9 cellular contexts compared by ENCODE assay signal in the genomic region with DNA sequence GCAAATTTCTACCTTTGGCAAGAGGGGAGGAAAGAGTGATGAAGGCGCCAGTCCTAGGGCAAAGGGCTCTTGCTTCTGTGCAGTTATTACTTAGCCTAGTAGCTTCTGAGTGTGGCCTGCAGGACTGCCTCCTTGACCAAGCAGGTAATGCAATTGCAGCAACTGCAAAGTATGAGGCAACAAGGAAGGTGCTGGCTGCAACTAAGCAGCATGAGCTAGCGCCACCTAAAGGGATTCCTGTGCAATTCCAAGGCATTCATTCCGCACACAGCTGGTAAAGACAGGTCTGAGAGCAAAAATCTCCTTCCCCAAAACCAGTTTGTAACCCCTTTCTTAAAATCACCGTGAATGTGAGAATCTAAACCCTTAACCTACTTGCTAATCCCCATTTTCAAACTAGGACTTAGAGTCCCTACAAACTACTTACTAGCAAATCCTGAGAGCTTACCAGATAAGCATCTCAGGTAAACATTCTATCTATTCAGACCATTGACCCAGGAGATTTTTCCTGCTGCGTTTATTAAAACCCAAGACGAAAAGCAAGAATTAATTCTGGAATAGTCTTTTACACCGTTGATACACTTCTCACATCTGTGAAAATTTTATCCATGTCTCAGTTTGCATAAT.
DNase-seq lines count a peak whose midpoint lies in the region; ATAC-seq and TF ChIP-seq lines count a peak whose summit lies in the region.
"Had no signal": no experiment of that assay in that cellular context is flagged by ENCODE, and none has a peak within 500 bp of the region (broad histone marks: within the 10 kb centered on the region; RNA-seq: fewer than 3 reads in every experiment).

No MANE protein-coding gene starts in this region.

- ATAC-seq in HG03280 (IDR thresholded peaks at IDR 0.05; ENCODE audit: unreplicated experiment): no peak
- no peak for ATAC-seq in activated CD8-positive, alpha-beta T cell treated with anti-CD3 and anti-CD28 coated beads, Interleukin-2, amount 10 ng/mL, durations not matched to agents 7 days and 5 days

- no TSS peak for BruUV-seq in A673 (replicated peaks; lab: Mats Ljungman, UMichigan)

- intact Hi-C loops in A673 (cut with micrococcal nuclease; ENCODE audit: unreplicated experiment): no loop called here

- peaks cover 19% of the 10 kb centered on the region for H3K4me1 Mint-ChIP-seq in activated CD8-positive, alpha-beta T cell treated with anti-CD3 and anti-CD28 coated beads, Interleukin-2, amount 10 ng/mL, durations not matched to agents 7 days and 5 days (ENCODE audit: low read depth)

- no peak overlapping the region for H3K4me3 Mint-ChIP-seq in activated CD8-positive, alpha-beta T cell treated with anti-CD3 and anti-CD28 coated beads, Interleukin-2, amount 10 ng/mL, durations not matched to agents 7 days and 5 days

- no peaks in the 10 kb centered on the region for H3K36me3 ChIP-seq in A673 (ENCODE audit: insufficient read depth, low read length, poor library complexity, severe bottlenecking)

- H3K9me3 Mint-ChIP-seq in activated CD8-positive, alpha-beta T cell treated with anti-CD3 and anti-CD28 coated beads, Interleukin-2, amount 10 ng/mL, durations not matched to agents 7 days and 5 days (ENCODE audit: insufficient read depth): peaks cover 19% of the 10 kb centered on the region

- H3K4me1 ChIP-seq in A673 (ENCODE audit: insufficient read depth, low read length, poor library complexity, severe bottlenecking): peaks cover 8% of the 10 kb centered on the region

- H3K4me3 ChIP-seq in A673 (ENCODE audit: low read depth, low read length, poor library complexity, severe bottlenecking): no peak overlapping the region
- H3K4me3 ChIP-seq in fibroblast of mammary gland (ENCODE audit: control insufficient read depth, low read depth, low read length): no peak overlapping the region

- H3K27ac ChIP-seq in A673 (ENCODE audit: low read depth, low read length, poor library complexity, severe bottlenecking): no peak overlapping the region

- POLR2A ChIA-PET in A673 (lab: Charles Lee; ENCODE audit: low non-redundant PET): interaction anchor here (0.6 kb wide), 1 partner anchor 30 kb away, joined by 3 read pairs; no protein-coding TSS in a partner anchor
- POLR2A ChIA-PET in activated CD8-positive, alpha-beta T cell treated with anti-CD3 and anti-CD28 coated beads, Interleukin-2, amount 10 ng/mL, durations not matched to agents 7 days and 5 days (lab: Charles Lee): no interaction called here

- H3K27me3 Mint-ChIP-seq in activated CD8-positive, alpha-beta T cell treated with anti-CD3 and anti-CD28 coated beads, Interleukin-2, amount 10 ng/mL, durations not matched to agents 7 days and 5 days (ENCODE audit: low read depth): no peaks in the 10 kb centered on the region
- H3K27me3 Mint-ChIP-seq: activated naive CD4-positive, alpha-beta T cell treated with anti-CD3 and anti-CD28 coated beads, Interleukin-2, amount 50 U/mL, for 24 hours had no signal

- CTCF ChIA-PET in A673 (lab: Charles Lee): no interaction called here
- CTCF ChIA-PET in activated CD8-positive, alpha-beta T cell treated with anti-CD3 and anti-CD28 coated beads, Interleukin-2, amount 10 ng/mL, durations not matched to agents 7 days and 5 days (lab: Charles Lee): interaction anchor here (2.7 kb wide), 1 partner anchor 200 kb away, joined by 10 read pairs; no protein-coding TSS in a partner anchor

- H3K36me3 Mint-ChIP-seq in activated CD8-positive, alpha-beta T cell treated with anti-CD3 and anti-CD28 coated beads, Interleukin-2, amount 10 ng/mL, durations not matched to agents 7 days and 5 days (ENCODE audit: low read depth): peaks cover 13% of the 10 kb centered on the region

- H3K27ac Mint-ChIP-seq in activated CD8-positive, alpha-beta T cell treated with anti-CD3 and anti-CD28 coated beads, Interleukin-2, amount 10 ng/mL, durations not matched to agents 7 days and 5 days: no peak overlapping the region

- TF ChIP-seq CTCF in A673 (conservative IDR thresholded peaks at IDR 0.05; ENCODE audit: low read depth, low read length) (peak; percentile 87), GM12873 (IDR thresholded peaks at IDR 0.05; ENCODE audit: insufficient read depth, low read depth, low read length, missing control alignments) (peak; percentile 57), fibroblast of mammary gland (conservative IDR thresholded peaks at IDR 0.05; ENCODE audit: control insufficient read depth, insufficient read depth, low read depth, low read length) (peak; percentile 64)

- DNase-seq in A673 (ENCODE audit: low spot score): peak; percentile 71
- DNase-seq in NCI-H748 (lab: John Stamatoyannopoulos, UW; ENCODE audit: unreplicated experiment): peak; percentile 93
- peak; percentile 52 for DNase-seq in fibroblast of mammary gland (ENCODE audit: low read depth)
- DNase-seq in GDM1 (lab: John Stamatoyannopoulos, UW): no peak
- DNase-seq in CD1c-positive myeloid dendritic cell (ENCODE audit: extremely low spot score): no peak
- DNase-seq in activated CD8-positive, alpha-beta T cell treated with anti-CD3 and anti-CD28 coated beads, Interleukin-2, amount 10 ng/mL, durations not matched to agents 7 days and 5 days: no peak

- no peaks in the 10 kb centered on the region for H3K27me3 ChIP-seq in A673 (replicated peaks; ENCODE audit: insufficient read depth, low read depth, low read length, poor library complexity)

- no peaks in the 10 kb centered on the region for H3K9me3 ChIP-seq in A673 (ENCODE audit: low read depth, low read length, poor library complexity, severe bottlenecking)

Comparison
In these comparisons a context has a peak if more than half of its experiments do, and no peak if none do; other contexts are left out.
1. DNase-seq: peak in A673 (single experiment), NCI-H748 (single experiment) and fibroblast of mammary gland (single experiment); none in GDM1 (single experiment), CD1c-positive myeloid dendritic cell (single experiment) and activated CD8-positive, alpha-beta T cell treated with anti-CD3 and anti-CD28 coated beads, Interleukin-2, amount 10 ng/mL, durations not matched to agents 7 days and 5 days (single experiment).
2. Peak in every context shown above with its lines, with median percentiles within 50 percentile points of each other: CTCF ChIP-seq.